Comparison of ENCODE assay signal across 20 cellular contexts in genomic region chr7:66638309-66639099, GRCh38.
"Had no signal": no experiment of that assay in that cellular context is flagged by ENCODE, and none has a peak within 500 bp of the region (broad histone marks: within the 10 kb centered on the region; RNA-seq: fewer than 3 reads in every experiment).

No MANE protein-coding gene starts in this region.

- H3K4me1 Mint-ChIP-seq: nephron had no signal

- H3K4me1 ChIP-seq: uterus had no signal

- H3K36me3 ChIP-seq: uterus had no signal

- H3K27ac ChIP-seq: left ventricle myocardium inferior, tibial nerve, uterus had no signal

- H3K9me3 ChIP-seq: left ventricle myocardium inferior, tibial nerve, uterus had no signal

- DNase-seq: activated CD4-positive, alpha-beta T cell treated with anti-CD3 and anti-CD28 coated beads, Interleukin-2, amount 50 U/mL, for 4 hours; activated CD4-positive, CD25-positive, alpha-beta regulatory T cell treated with anti-CD3 and anti-CD28 coated beads, Interleukin-2, amount 50 U/mL, for 72 hours; activated naive CD8-positive, alpha-beta T cell treated with anti-CD3 and anti-CD28 coated beads, Interleukin-2, amount 10 ng/mL, durations not matched to agents 7 days and 5 days; amygdala; dorsolateral prefrontal cortex; erythroblast; foreskin melanocyte; immature natural killer cell; kidney glomerular epithelial cell; left ventricle myocardium inferior; mammary epithelial cell; midbrain; occipital lobe; retina; stimulated activated naive CD4-positive, alpha-beta T cell treated with Interleukin-2 at 50 U/mL for 16 hours; substantia nigra; T1000; uterus had no signal

- H3K4me3 ChIP-seq: dorsolateral prefrontal cortex, left ventricle myocardium inferior, tibial nerve, uterus had no signal

- H3K27me3 Mint-ChIP-seq: activated naive CD8-positive, alpha-beta T cell treated with anti-CD3 and anti-CD28 coated beads, Interleukin-2, amount 10 ng/mL, durations not matched to agents 7 days and 5 days had no signal

- H3K27ac Mint-ChIP-seq: activated naive CD8-positive, alpha-beta T cell treated with anti-CD3 and anti-CD28 coated beads, Interleukin-2, amount 10 ng/mL, durations not matched to agents 7 days and 5 days; nephron had no signal

- H3K27me3 ChIP-seq: dorsolateral prefrontal cortex, tibial nerve, uterus had no signal

- H3K4me3 Mint-ChIP-seq: activated naive CD8-positive, alpha-beta T cell treated with anti-CD3 and anti-CD28 coated beads, Interleukin-2, amount 10 ng/mL, durations not matched to agents 7 days and 5 days; immature natural killer cell; nephron had no signal

- H3K9me3 Mint-ChIP-seq: activated naive CD8-positive, alpha-beta T cell treated with anti-CD3 and anti-CD28 coated beads, Interleukin-2, amount 10 ng/mL, durations not matched to agents 7 days and 5 days; immature natural killer cell; nephron had no signal
